In the genomic region with DNA sequence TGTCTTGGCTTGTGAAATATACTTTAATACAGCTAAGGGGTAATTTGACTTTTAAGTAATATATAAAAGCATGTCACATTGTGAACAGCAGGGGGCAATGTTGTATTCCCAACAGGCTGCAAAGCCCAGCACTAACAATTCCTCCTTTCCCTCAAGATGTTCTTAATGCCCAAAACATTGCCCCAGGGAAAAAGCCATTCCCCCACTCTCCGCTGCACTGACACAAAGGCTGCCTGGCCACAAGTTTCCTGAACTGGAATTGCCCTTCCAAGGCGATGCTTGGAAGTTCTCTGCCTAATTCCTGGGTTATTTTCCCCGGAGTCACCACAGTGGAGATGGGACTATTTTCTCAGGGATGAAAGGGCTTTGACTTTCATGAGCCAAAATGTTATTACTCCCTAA, we compare ENCODE assay signal across 1 cellular context.
TF ChIP-seq lines count a peak whose summit lies in the region.

No MANE protein-coding gene starts in this region.

TF ChIP-seq in HepG2, 621 proteins besides CTCF, POLR2A, EP300 and RAD21 (continued from another document and continues in another):
- TF ChIP-seq, protein P1, sequence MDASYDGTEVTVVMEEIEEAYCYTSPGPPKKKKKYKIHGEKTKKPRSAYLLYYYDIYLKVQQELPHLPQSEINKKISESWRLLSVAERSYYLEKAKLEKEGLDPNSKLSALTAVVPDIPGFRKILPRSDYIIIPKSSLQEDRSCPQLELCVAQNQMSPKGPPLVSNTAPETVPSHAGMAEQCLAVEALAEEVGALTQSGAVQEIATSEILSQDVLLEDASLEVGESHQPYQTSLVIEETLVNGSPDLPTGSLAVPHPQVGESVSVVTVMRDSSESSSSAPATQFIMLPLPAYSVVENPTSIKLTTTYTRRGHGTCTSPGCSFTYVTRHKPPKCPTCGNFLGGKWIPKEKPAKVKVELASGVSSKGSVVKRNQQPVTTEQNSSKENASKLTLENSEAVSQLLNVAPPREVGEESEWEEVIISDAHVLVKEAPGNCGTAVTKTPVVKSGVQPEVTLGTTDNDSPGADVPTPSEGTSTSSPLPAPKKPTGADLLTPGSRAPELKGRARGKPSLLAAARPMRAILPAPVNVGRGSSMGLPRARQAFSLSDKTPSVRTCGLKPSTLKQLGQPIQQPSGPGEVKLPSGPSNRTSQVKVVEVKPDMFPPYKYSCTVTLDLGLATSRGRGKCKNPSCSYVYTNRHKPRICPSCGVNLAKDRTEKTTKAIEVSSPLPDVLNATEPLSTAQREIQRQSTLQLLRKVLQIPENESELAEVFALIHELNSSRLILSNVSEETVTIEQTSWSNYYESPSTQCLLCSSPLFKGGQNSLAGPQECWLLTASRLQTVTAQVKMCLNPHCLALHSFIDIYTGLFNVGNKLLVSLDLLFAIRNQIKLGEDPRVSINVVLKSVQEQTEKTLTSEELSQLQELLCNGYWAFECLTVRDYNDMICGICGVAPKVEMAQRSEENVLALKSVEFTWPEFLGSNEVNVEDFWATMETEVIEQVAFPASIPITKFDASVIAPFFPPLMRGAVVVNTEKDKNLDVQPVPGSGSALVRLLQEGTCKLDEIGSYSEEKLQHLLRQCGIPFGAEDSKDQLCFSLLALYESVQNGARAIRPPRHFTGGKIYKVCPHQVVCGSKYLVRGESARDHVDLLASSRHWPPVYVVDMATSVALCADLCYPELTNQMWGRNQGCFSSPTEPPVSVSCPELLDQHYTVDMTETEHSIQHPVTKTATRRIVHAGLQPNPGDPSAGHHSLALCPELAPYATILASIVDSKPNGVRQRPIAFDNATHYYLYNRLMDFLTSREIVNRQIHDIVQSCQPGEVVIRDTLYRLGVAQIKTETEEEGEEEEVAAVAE (CRISPR knock-in tag; IDR thresholded peaks at IDR 0.05; ENCODE audit: borderline replicate concordance) = 0 out of 2 replicates have a peak, but pooled peaks have one; percentile 57
- no peak for TF ChIP-seq ARHGAP35 (CRISPR knock-in tag; IDR thresholded peaks at IDR 0.05; ENCODE audit: borderline replicate concordance)
- TF ChIP-seq ZNF816 (CRISPR knock-in tag; IDR thresholded peaks at IDR 0.05; ENCODE audit: borderline replicate concordance) = no peak
- TF ChIP-seq ETV6 (CRISPR knock-in tag; conservative IDR thresholded peaks at IDR 0.05) = no peak
- TF ChIP-seq ZNF160 (CRISPR knock-in tag; IDR thresholded peaks at IDR 0.05) = no peak
- no peak for TF ChIP-seq U2AF1 (optimal IDR thresholded peaks at IDR 0.05; ENCODE audit: low read depth, low read length)
- no peak for TF ChIP-seq ZNF234 (CRISPR knock-in tag; conservative IDR thresholded peaks at IDR 0.05)
- TF ChIP-seq, protein P2, sequence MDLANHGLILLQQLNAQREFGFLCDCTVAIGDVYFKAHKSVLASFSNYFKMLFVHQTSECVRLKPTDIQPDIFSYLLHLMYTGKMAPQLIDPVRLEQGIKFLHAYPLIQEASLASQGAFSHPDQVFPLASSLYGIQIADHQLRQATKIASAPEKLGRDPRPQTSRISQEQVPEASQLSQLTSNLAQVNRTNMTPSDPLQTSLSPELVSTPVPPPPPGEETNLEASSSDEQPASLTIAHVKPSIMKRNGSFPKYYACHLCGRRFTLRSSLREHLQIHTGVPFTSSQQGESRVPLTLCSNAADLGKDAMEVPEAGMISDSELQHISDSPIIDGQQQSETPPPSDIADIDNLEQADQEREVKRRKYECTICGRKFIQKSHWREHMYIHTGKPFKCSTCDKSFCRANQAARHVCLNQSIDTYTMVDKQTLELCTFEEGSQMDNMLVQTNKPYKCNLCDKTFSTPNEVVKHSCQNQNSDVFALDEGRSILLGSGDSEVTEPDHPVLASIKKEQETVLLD (CRISPR knock-in tag; IDR thresholded peaks at IDR 0.05; ENCODE audit: low read depth) = no peak
- TF ChIP-seq, protein P3, sequence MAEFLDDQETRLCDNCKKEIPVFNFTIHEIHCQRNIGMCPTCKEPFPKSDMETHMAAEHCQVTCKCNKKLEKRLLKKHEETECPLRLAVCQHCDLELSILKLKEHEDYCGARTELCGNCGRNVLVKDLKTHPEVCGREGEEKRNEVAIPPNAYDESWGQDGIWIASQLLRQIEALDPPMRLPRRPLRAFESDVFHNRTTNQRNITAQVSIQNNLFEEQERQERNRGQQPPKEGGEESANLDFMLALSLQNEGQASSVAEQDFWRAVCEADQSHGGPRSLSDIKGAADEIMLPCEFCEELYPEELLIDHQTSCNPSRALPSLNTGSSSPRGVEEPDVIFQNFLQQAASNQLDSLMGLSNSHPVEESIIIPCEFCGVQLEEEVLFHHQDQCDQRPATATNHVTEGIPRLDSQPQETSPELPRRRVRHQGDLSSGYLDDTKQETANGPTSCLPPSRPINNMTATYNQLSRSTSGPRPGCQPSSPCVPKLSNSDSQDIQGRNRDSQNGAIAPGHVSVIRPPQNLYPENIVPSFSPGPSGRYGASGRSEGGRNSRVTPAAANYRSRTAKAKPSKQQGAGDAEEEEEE (CRISPR knock-in tag; IDR thresholded peaks at IDR 0.05; ENCODE audit: borderline replicate concordance) = no peak
- TF ChIP-seq, protein P4, sequence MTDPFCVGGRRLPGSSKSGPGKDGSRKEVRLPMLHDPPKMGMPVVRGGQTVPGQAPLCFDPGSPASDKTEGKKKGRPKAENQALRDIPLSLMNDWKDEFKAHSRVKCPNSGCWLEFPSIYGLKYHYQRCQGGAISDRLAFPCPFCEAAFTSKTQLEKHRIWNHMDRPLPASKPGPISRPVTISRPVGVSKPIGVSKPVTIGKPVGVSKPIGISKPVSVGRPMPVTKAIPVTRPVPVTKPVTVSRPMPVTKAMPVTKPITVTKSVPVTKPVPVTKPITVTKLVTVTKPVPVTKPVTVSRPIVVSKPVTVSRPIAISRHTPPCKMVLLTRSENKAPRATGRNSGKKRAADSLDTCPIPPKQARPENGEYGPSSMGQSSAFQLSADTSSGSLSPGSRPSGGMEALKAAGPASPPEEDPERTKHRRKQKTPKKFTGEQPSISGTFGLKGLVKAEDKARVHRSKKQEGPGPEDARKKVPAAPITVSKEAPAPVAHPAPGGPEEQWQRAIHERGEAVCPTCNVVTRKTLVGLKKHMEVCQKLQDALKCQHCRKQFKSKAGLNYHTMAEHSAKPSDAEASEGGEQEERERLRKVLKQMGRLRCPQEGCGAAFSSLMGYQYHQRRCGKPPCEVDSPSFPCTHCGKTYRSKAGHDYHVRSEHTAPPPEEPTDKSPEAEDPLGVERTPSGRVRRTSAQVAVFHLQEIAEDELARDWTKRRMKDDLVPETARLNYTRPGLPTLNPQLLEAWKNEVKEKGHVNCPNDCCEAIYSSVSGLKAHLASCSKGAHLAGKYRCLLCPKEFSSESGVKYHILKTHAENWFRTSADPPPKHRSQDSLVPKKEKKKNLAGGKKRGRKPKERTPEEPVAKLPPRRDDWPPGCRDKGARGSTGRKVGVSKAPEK (CRISPR knock-in tag; IDR thresholded peaks at IDR 0.05; ENCODE audit: borderline replicate concordance) = no peak
- TF ChIP-seq ZNF746 (CRISPR knock-in tag; IDR thresholded peaks at IDR 0.05) = no peak
- TF ChIP-seq RNF2 (conservative IDR thresholded peaks at IDR 0.05; ENCODE audit: low read depth) = no peak
- no peak for TF ChIP-seq TCF7 (IDR thresholded peaks at IDR 0.05; ENCODE audit: low read depth)
- 0 out of 2 replicates have a peak, but pooled peaks have one; percentile 44 for TF ChIP-seq REPIN1 (CRISPR knock-in tag; IDR thresholded peaks at IDR 0.05; ENCODE audit: borderline replicate concordance, low read depth)
- no peak for TF ChIP-seq CREM (IDR thresholded peaks at IDR 0.05)
- no peak for TF ChIP-seq CREM (CRISPR knock-in tag; IDR thresholded peaks at IDR 0.05)
- TF ChIP-seq ZNF282 (IDR thresholded peaks at IDR 0.05; ENCODE audit: partially characterized antibody) = no peak
- TF ChIP-seq TFE3 (CRISPR knock-in tag; IDR thresholded peaks at IDR 0.05) = no peak
- TF ChIP-seq, protein P5, sequence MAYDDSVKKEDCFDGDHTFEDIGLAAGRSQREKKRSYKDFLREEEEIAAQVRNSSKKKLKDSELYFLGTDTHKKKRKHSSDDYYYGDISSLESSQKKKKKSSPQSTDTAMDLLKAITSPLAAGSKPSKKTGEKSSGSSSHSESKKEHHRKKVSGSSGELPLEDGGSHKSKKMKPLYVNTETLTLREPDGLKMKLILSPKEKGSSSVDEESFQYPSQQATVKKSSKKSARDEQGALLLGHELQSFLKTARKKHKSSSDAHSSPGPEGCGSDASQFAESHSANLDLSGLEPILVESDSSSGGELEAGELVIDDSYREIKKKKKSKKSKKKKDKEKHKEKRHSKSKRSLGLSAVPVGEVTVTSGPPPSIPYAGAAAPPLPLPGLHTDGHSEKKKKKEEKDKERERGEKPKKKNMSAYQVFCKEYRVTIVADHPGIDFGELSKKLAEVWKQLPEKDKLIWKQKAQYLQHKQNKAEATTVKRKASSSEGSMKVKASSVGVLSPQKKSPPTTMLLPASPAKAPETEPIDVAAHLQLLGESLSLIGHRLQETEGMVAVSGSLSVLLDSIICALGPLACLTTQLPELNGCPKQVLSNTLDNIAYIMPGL (CRISPR knock-in tag; IDR thresholded peaks at IDR 0.05; ENCODE audit: borderline replicate concordance in 1 of 2, low read depth in 1 of 2) = peak in 1 of 2 experiments; percentile 52; a peak in 1 of 4 replicates
- no peak for TF ChIP-seq NAIF1 (CRISPR knock-in tag; IDR thresholded peaks at IDR 0.05; ENCODE audit: borderline replicate concordance)
- TF ChIP-seq ZNF251 (CRISPR knock-in tag; IDR thresholded peaks at IDR 0.05) = no peak
- TF ChIP-seq SMAD9 (CRISPR knock-in tag; IDR thresholded peaks at IDR 0.05) = no peak
- no peak for TF ChIP-seq HDAC1 (CRISPR knock-in tag; IDR thresholded peaks at IDR 0.05)
- TF ChIP-seq, protein P6, sequence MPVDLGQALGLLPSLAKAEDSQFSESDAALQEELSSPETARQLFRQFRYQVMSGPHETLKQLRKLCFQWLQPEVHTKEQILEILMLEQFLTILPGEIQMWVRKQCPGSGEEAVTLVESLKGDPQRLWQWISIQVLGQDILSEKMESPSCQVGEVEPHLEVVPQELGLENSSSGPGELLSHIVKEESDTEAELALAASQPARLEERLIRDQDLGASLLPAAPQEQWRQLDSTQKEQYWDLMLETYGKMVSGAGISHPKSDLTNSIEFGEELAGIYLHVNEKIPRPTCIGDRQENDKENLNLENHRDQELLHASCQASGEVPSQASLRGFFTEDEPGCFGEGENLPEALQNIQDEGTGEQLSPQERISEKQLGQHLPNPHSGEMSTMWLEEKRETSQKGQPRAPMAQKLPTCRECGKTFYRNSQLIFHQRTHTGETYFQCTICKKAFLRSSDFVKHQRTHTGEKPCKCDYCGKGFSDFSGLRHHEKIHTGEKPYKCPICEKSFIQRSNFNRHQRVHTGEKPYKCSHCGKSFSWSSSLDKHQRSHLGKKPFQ (CRISPR knock-in tag; IDR thresholded peaks at IDR 0.05; ENCODE audit: insufficient replicate concordance) = no peak
- TF ChIP-seq ELF1 (CRISPR knock-in tag; IDR thresholded peaks at IDR 0.05) = peak; percentile 32; the same call in 1 of the 2 replicates
- no peak for TF ChIP-seq ZFP36L2 (CRISPR knock-in tag; IDR thresholded peaks at IDR 0.05)
- TF ChIP-seq MXI1 (IDR thresholded peaks at IDR 0.05; ENCODE audit: borderline replicate concordance, low read depth, low read length) = no peak
- no peak for TF ChIP-seq ZNF75D (CRISPR knock-in tag; IDR thresholded peaks at IDR 0.05; ENCODE audit: borderline replicate concordance)
- no peak; the same call in 1 of the 2 replicates for TF ChIP-seq MXD4 (CRISPR knock-in tag; IDR thresholded peaks at IDR 0.05)
- no peak for TF ChIP-seq NFRKB (IDR thresholded peaks at IDR 0.05)
- TF ChIP-seq NFE2L2 (IDR thresholded peaks at IDR 0.05; ENCODE audit: low read length) = no peak
- TF ChIP-seq, protein P7, sequence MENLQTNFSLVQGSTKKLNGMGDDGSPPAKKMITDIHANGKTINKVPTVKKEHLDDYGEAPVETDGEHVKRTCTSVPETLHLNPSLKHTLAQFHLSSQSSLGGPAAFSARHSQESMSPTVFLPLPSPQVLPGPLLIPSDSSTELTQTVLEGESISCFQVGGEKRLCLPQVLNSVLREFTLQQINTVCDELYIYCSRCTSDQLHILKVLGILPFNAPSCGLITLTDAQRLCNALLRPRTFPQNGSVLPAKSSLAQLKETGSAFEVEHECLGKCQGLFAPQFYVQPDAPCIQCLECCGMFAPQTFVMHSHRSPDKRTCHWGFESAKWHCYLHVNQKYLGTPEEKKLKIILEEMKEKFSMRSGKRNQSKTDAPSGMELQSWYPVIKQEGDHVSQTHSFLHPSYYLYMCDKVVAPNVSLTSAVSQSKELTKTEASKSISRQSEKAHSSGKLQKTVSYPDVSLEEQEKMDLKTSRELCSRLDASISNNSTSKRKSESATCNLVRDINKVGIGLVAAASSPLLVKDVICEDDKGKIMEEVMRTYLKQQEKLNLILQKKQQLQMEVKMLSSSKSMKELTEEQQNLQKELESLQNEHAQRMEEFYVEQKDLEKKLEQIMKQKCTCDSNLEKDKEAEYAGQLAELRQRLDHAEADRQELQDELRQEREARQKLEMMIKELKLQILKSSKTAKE (CRISPR knock-in tag; IDR thresholded peaks at IDR 0.05; ENCODE audit: borderline replicate concordance) = no peak
- no peak for TF ChIP-seq LCORL (IDR thresholded peaks at IDR 0.05)
- no peak for TF ChIP-seq LCORL (CRISPR knock-in tag; IDR thresholded peaks at IDR 0.05)
- TF ChIP-seq FOXA3 (CRISPR knock-in tag; IDR thresholded peaks at IDR 0.05) = 0 out of 2 replicates have a peak, but pooled peaks have one; percentile 6
- no peak for TF ChIP-seq ATM (IDR thresholded peaks at IDR 0.05; ENCODE audit: borderline replicate concordance)
- TF ChIP-seq ZBTB43 (CRISPR knock-in tag; conservative IDR thresholded peaks at IDR 0.05) = no peak
